Comparison of ENCODE assay signal across 8 cellular contexts in genomic region chr9:70413427-70413797, GRCh38.
DNase-seq lines count a peak whose midpoint lies in the region; ATAC-seq and TF ChIP-seq lines count a peak whose summit lies in the region.

No MANE protein-coding gene starts in this region.

- in situ Hi-C loops in astrocyte of the spinal cord (cut with HindIII; ENCODE audit: low sequenced_read_pairs), result no loop called here

- no peak for TF ChIP-seq CTCF in astrocyte of the spinal cord (IDR thresholded peaks at IDR 0.05; ENCODE audit: low read depth, low read length)

- peak overlapping the region; percentile 99 for H3K4me3 ChIP-seq in astrocyte of the spinal cord (ENCODE audit: low read depth, low read length)

- H3K9me3 Mint-ChIP-seq in stimulated activated effector memory CD8-positive, alpha-beta T cell treated with anti-CD3 and anti-CD28 coated beads, Interleukin-12 subunit alpha, Interleukin-12 subunit beta, amount 100 ng/mL, for 72 hours, result no peaks in the 10 kb centered on the region

- peak; percentile 26 for DNase-seq in stimulated activated CD8-positive, alpha-beta memory T cell treated with anti-CD3 and anti-CD28 coated beads, Interleukin-15, amount 100 ng/mL, for 24 hours (ENCODE audit: low read depth)
- DNase-seq in stimulated activated CD8-positive, alpha-beta memory T cell treated with anti-CD3 and anti-CD28 coated beads, Interleukin-4, amount 100 ng/mL, for 48 hours, result no peak
- DNase-seq in NCI-H446 treated with DMSO at 0.1 percent for 48 hours (lab: John Stamatoyannopoulos, UW) (peak; percentile 37), astrocyte of the spinal cord (ENCODE audit: low read depth, low spot score) (no peak), iPS-NIHi11 (ENCODE audit: low spot score) (peak; percentile 60)
- no peak for DNase-seq in stimulated activated effector memory CD8-positive, alpha-beta T cell treated with anti-CD3 and anti-CD28 coated beads, Interleukin-12 subunit alpha, Interleukin-12 subunit beta, amount 100 ng/mL, for 72 hours (ENCODE audit: low spot score in 2 of 2)
- no peak for DNase-seq in activated effector memory CD4-positive, alpha-beta T cell treated with anti-CD3 and anti-CD28 coated beads, Interleukin-2, amount 50 U/mL, for 16 hours

- H3K4me3 Mint-ChIP-seq in stimulated activated effector memory CD8-positive, alpha-beta T cell treated with anti-CD3 and anti-CD28 coated beads, Interleukin-12 subunit alpha, Interleukin-12 subunit beta, amount 100 ng/mL, for 72 hours, result peak overlapping the region; percentile 97

- H3K27ac Mint-ChIP-seq in stimulated activated effector memory CD8-positive, alpha-beta T cell treated with anti-CD3 and anti-CD28 coated beads, Interleukin-12 subunit alpha, Interleukin-12 subunit beta, amount 100 ng/mL, for 72 hours, result peak overlapping the region; percentile 100

- peaks cover 33% of the 10 kb centered on the region for H3K36me3 Mint-ChIP-seq in stimulated activated effector memory CD8-positive, alpha-beta T cell treated with anti-CD3 and anti-CD28 coated beads, Interleukin-12 subunit alpha, Interleukin-12 subunit beta, amount 100 ng/mL, for 72 hours

- peaks cover 37% of the 10 kb centered on the region for H3K4me1 Mint-ChIP-seq in stimulated activated effector memory CD8-positive, alpha-beta T cell treated with anti-CD3 and anti-CD28 coated beads, Interleukin-12 subunit alpha, Interleukin-12 subunit beta, amount 100 ng/mL, for 72 hours

- peak; percentile 15 for ATAC-seq in HG02610 (IDR thresholded peaks at IDR 0.05; ENCODE audit: unreplicated experiment)
- ATAC-seq in stimulated activated effector memory CD8-positive, alpha-beta T cell treated with anti-CD3 and anti-CD28 coated beads, Interleukin-12 subunit alpha, Interleukin-12 subunit beta, amount 100 ng/mL, for 72 hours, result peak; percentile 47

Comparison
In these comparisons a context has a peak if more than half of its experiments do, and no peak if none do; other contexts are left out.
1. DNase-seq: peak in stimulated activated CD8-positive, alpha-beta memory T cell treated with anti-CD3 and anti-CD28 coated beads, Interleukin-15, amount 100 ng/mL, for 24 hours (single experiment), NCI-H446 treated with DMSO at 0.1 percent for 48 hours (single experiment) and iPS-NIHi11 (single experiment); none in stimulated activated CD8-positive, alpha-beta memory T cell treated with anti-CD3 and anti-CD28 coated beads, Interleukin-4, amount 100 ng/mL, for 48 hours (single experiment), astrocyte of the spinal cord (single experiment), stimulated activated effector memory CD8-positive, alpha-beta T cell treated with anti-CD3 and anti-CD28 coated beads, Interleukin-12 subunit alpha, Interleukin-12 subunit beta, amount 100 ng/mL, for 72 hours (0 of 2) and activated effector memory CD4-positive, alpha-beta T cell treated with anti-CD3 and anti-CD28 coated beads, Interleukin-2, amount 50 U/mL, for 16 hours (single experiment).